Comparison of ENCODE assay signal across 8 cellular contexts in the genomic region with DNA sequence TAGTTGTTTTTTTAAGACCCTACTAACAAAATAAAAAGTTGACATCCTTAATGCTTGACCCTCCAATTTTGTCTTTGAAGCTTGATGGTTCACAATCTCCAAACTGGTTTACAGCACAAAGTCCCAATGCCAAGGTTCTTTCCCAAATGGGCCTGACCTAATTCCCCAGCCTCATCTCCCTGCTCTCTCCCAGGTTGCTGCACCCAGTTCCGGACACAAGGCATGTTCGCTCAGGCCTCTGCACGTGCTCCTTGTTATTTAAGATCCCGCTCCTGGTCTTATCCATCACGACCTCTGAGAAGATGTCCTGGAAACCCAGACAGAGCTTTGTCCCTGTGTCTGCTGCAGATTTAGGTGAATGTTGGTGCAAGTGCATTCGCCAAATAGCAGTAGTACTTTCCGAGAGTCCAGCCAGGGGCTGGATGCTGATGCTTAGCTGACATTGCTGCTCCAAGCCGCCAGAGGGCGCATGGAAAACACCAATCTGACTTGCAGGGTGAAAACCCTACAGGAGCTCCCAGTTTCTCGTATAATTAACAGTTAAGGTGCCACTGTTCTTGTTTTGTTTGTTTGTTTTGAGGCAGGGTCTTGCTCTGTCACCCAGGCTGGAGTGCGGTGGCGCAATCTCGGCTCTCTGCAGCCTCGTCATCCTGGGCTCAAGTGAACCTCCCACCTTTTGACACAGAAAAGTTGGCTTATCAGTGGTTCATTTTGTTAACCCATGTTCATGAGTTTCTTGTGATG. TPM values are rescaled to one million over a fixed set of nuclear protein-coding genes. Genes with fewer than 3 reads are reported as not detected.
DNase-seq lines count a peak whose midpoint lies in the region; ATAC-seq and TF ChIP-seq lines count a peak whose summit lies in the region.

No MANE protein-coding gene starts in this region.

- TF ChIP-seq CTCF in ovary (IDR thresholded peaks at IDR 0.05) (peak; percentile 70 to 94 (median 91)), tibial artery (IDR thresholded peaks at IDR 0.05) (peak; percentile 95 to 96)

- H3K9me3 ChIP-seq in ovary (no peaks in the 10 kb centered on the region), tibial artery (no peaks in the 10 kb centered on the region)

- TF ChIP-seq EP300 in ovary (IDR thresholded peaks at IDR 0.05), result no peak

- no peaks in the 10 kb centered on the region for H3K27me3 ChIP-seq in ovary
- no peaks in the 10 kb centered on the region for H3K27me3 ChIP-seq in tibial artery

- DNase-seq in EH (ENCODE audit: low read depth) (peak; percentile 75), Kasumi-1 (lab: John Stamatoyannopoulos, UW) (peak; percentile 64 to 77), SHP77 treated with DMSO at 0.1 percent for 48 hours (lab: John Stamatoyannopoulos, UW) (peak; percentile 22), foreskin melanocyte (peak; percentile 59), ovary (peak; percentile 69 to 85 (median 82)), tibial artery (peak; percentile 69 to 84)
- peak; percentile 65 for DNase-seq in activated effector memory CD4-positive, alpha-beta T cell treated with Interleukin-2 at 50 U/mL for 16 hours

- no peaks in the 10 kb centered on the region for H3K4me1 ChIP-seq in ovary (ENCODE audit: insufficient read depth)
- H3K4me1 ChIP-seq in tibial artery, result no peaks in the 10 kb centered on the region

- intact Hi-C loops in ovary (cut with DNase I), result loop anchor here in 3 of 4 donors (1.0 to 10.0 kb wide), 3 partner anchors 72 to 208 kb away; no protein-coding TSS in a partner anchor
- intact Hi-C loops in tibial artery (cut with DNase I; ENCODE audit: low total_unique reads), result loop anchor here (2.0 kb wide), 1 partner anchor 72 kb away; no protein-coding TSS in a partner anchor

- WGBS in ovary, 3 donors, result 23 to 26% (median 25%) methylated on average over 14 of the region's 14 CpGs

- H3K4me3 ChIP-seq in ovary (no peak overlapping the region), tibial artery (no peak overlapping the region)

- H3K27ac ChIP-seq in ovary, result no peak overlapping the region
- no peak overlapping the region for H3K27ac ChIP-seq in tibial artery

- TF ChIP-seq POLR2A in ovary (IDR thresholded peaks at IDR 0.05), result no peak

- ATAC-seq in GM18502 (IDR thresholded peaks at IDR 0.05; ENCODE audit: poor library complexity, unreplicated experiment), result no peak

- no peaks in the 10 kb centered on the region for H3K36me3 ChIP-seq in ovary
- H3K36me3 ChIP-seq in tibial artery, result no peaks in the 10 kb centered on the region

RNA-seq across cellular contexts. Expression of gene LYPD3, which starts 18.5 kb away (rescaled TPM):
- total RNA-seq in ovary, result 10 to 100 TPM in 1 of 7 donors, 1 to 10 TPM in 6; 2.5 to 15.1 (median 6.8) TPM
- 1 to 10 TPM; 1.8 to 4.0 TPM for polyA plus RNA-seq in ovary

RNA-seq across cellular contexts. Expression of gene TEX101, which starts 32.2 kb away (rescaled TPM):
- not detected for total RNA-seq in ovary
- polyA plus RNA-seq in ovary, result not detected

RNA-seq across cellular contexts. Expression of gene PHLDB3, which starts 57.6 kb away (rescaled TPM):
- 10 to 100 TPM; 14.5 to 29.7 (median 21.8) TPM for total RNA-seq in ovary
- polyA plus RNA-seq in ovary, result 10 to 100 TPM in 1 of 2 donors, 1 to 10 TPM in 1; 1.4 to 14.7 TPM

Comparison
In these comparisons a context has a peak if more than half of its experiments do, and no peak if none do; other contexts are left out.
1. DNase-seq: peak in every context shown above with its lines; median percentile 82 in ovary; 76 in tibial artery; 75 in EH; 70 in Kasumi-1; 65 in activated effector memory CD4-positive, alpha-beta T cell treated with Interleukin-2 at 50 U/mL for 16 hours; 59 in foreskin melanocyte; 22 in SHP77 treated with DMSO at 0.1 percent for 48 hours.